8 cellular contexts compared by ENCODE assay signal in genomic region chr1:165403835-165404482, GRCh38. TPM values are rescaled to one million over a fixed set of nuclear protein-coding genes. Genes with fewer than 3 reads are reported as not detected.
A peak's percentile ranks its signal among the peaks of the same experiment; 100 is the strongest.
DNase-seq lines count a peak whose midpoint lies in the region; ATAC-seq and TF ChIP-seq lines count a peak whose summit lies in the region.

No MANE protein-coding gene starts in this region.

- ATAC-seq in GM21447 (IDR thresholded peaks at IDR 0.05; ENCODE audit: unreplicated experiment) (peak; percentile 65), foreskin keratinocyte (peak; percentile 69), GM18505 (IDR thresholded peaks at IDR 0.05; ENCODE audit: unreplicated experiment) (no peak)

- H3K4me1 ChIP-seq in foreskin keratinocyte (no peaks in the 10 kb centered on the region), prostate gland (replicated peaks) (no peaks in the 10 kb centered on the region)

- H3K27me3 ChIP-seq in foreskin keratinocyte (peaks cover 24% of the 10 kb centered on the region), prostate gland (replicated peaks; ENCODE audit: insufficient read depth) (no peaks in the 10 kb centered on the region)

- DNase-seq in EL, result peak; percentile 3
- DNase-seq in LNCaP clone FGC (ENCODE audit: low read depth), result no peak
- peak; percentile 21 for DNase-seq in UCSD-AML1 (lab: John Stamatoyannopoulos, UW; ENCODE audit: unreplicated experiment)
- DNase-seq in foreskin keratinocyte, result peak in 1 of 2 donors; percentile 19
- DNase-seq in prostate gland (ENCODE audit: low spot score), result no peak
- DNase-seq in GM19240 (ENCODE audit: insufficient read length, low spot score), result no peak

- H3K4me3 ChIP-seq in LNCaP clone FGC (ENCODE audit: low read depth, low read length) (no peak overlapping the region), prostate gland (no peak overlapping the region)

- intact Hi-C loops in prostate gland (cut with DNase I), result no loop called here

- TF ChIP-seq CTCF in LNCaP clone FGC (IDR thresholded peaks at IDR 0.05; ENCODE audit: control insufficient read depth, extremely low read depth, insufficient read depth) (peak; percentile 89), foreskin keratinocyte (conservative IDR thresholded peaks at IDR 0.05) (peak; percentile 80), prostate gland (IDR thresholded peaks at IDR 0.05) (peak in 3 of 4 experiments; percentile 22 to 51 (median 51))

- TF ChIP-seq POLR2A in prostate gland (IDR thresholded peaks at IDR 0.05), result no peak
- no peak for TF ChIP-seq POLR2A in GM18505 (IDR thresholded peaks at IDR 0.05; ENCODE audit: borderline replicate concordance, extremely low read depth, insufficient read depth, insufficient read length)

- 40% methylated on average over 3 of the region's 3 CpGs for WGBS in prostate gland

- H3K27ac ChIP-seq in foreskin keratinocyte, result no peak overlapping the region
- H3K27ac ChIP-seq in prostate gland, result no peak overlapping the region

- no peaks in the 10 kb centered on the region for H3K9me3 ChIP-seq in prostate gland

- no peaks in the 10 kb centered on the region for H3K36me3 ChIP-seq in prostate gland

RNA-seq across cellular contexts. Expression of gene RXRG, which starts 41.0 kb away (rescaled TPM):
- total RNA-seq in foreskin keratinocyte, result not detected in 2 replicates
- not detected in 2 replicates for polyA plus RNA-seq in foreskin keratinocyte
- total RNA-seq in prostate gland, result 1 to 10 TPM in 1 of 2 donors, under 1 TPM in 1; 0.14 to 1.4 TPM

RNA-seq across cellular contexts. Expression of gene LMX1A, which starts 47.4 kb away (rescaled TPM):
- total RNA-seq in foreskin keratinocyte, result not detected in 2 replicates
- polyA plus RNA-seq in foreskin keratinocyte, result not detected in 2 replicates
- under 1 TPM in 1 of 2 donors, not detected in 1; 0.28 TPM for total RNA-seq in prostate gland

Comparison
In these comparisons a context has a peak if more than half of its experiments do, and no peak if none do; other contexts are left out.
1. DNase-seq: peak in EL (single experiment) and UCSD-AML1 (single experiment); none in LNCaP clone FGC (single experiment), prostate gland (single experiment) and GM19240 (single experiment).
2. Peak in every context shown above with its lines, with median percentiles within 50 percentile points of each other: CTCF ChIP-seq.